In genomic region chr3:126551839-126552687, GRCh38 we compare ENCODE assay signal across 16 cellular contexts. TPM values are rescaled to one million over a fixed set of nuclear protein-coding genes. Genes with fewer than 3 reads are reported as not detected.
DNase-seq lines count a peak whose midpoint lies in the region; ATAC-seq and TF ChIP-seq lines count a peak whose summit lies in the region.
"Had no signal": no experiment of that assay in that cellular context is flagged by ENCODE, and none has a peak within 500 bp of the region (broad histone marks: within the 10 kb centered on the region; RNA-seq: fewer than 3 reads in every experiment).

No MANE protein-coding gene starts in this region.

- H3K36me3 ChIP-seq in osteoblast (ENCODE audit: insufficient read depth, low read length), result no peaks in the 10 kb centered on the region

- ATAC-seq in stimulated activated naive CD8-positive, alpha-beta T cell treated with anti-CD3 and anti-CD28 coated beads, Interleukin-15, amount 100 ng/mL, for 72 hours, result no peak
- ATAC-seq: stimulated activated naive B cell treated with anti-CD40 and anti-IgM and Interleukin-4, amounts not matched to agents 10 μg/mL and 1 μg/mL and 100 μg/mL, for 72 hours had no signal

- H3K4me3 Mint-ChIP-seq in endothelial cell (ENCODE audit: unreplicated experiment), result no peak overlapping the region
- H3K4me3 Mint-ChIP-seq in stimulated activated naive CD8-positive, alpha-beta T cell treated with anti-CD3 and anti-CD28 coated beads, Interleukin-15, amount 100 ng/mL, for 72 hours, result no peak overlapping the region
- H3K4me3 Mint-ChIP-seq: stimulated activated naive B cell treated with anti-CD40 and anti-IgM and Interleukin-4, amounts not matched to agents 10 μg/mL and 1 μg/mL and 100 μg/mL, for 72 hours had no signal

- H3K9me3 ChIP-seq in osteoblast (ENCODE audit: low read depth, low read length), result no peaks in the 10 kb centered on the region

- H3K27ac Mint-ChIP-seq in endothelial cell (ENCODE audit: unreplicated experiment), result no peak overlapping the region
- H3K27ac Mint-ChIP-seq in stimulated activated naive CD8-positive, alpha-beta T cell treated with anti-CD3 and anti-CD28 coated beads, Interleukin-15, amount 100 ng/mL, for 72 hours, result no peak overlapping the region
- H3K27ac Mint-ChIP-seq: stimulated activated naive B cell treated with anti-CD40 and anti-IgM and Interleukin-4, amounts not matched to agents 10 μg/mL and 1 μg/mL and 100 μg/mL, for 72 hours had no signal

- no peaks in the 10 kb centered on the region for H3K79me2 ChIP-seq in osteoblast (ENCODE audit: insufficient read depth, low read length)

- H3K4me1 ChIP-seq in osteoblast (ENCODE audit: insufficient read depth, low read length), result no peaks in the 10 kb centered on the region

- H3K4me2 ChIP-seq in osteoblast (ENCODE audit: insufficient read depth, low read length), result no peak overlapping the region

- peak; percentile 1 for DNase-seq in stimulated activated CD4-positive, alpha-beta T cell treated with anti-CD3 and anti-CD28 coated beads, Interleukin-4, amount 100 ng/mL, for 24 hours
- DNase-seq in stimulated activated CD4-positive, alpha-beta T cell treated with anti-CD3 and anti-CD28 coated beads, Interleukin-12 subunit alpha, Interleukin-12 subunit beta, amount 100 ng/mL, for 4 hours, result no peak
- peak; percentile 1 for DNase-seq in endothelial cell (ENCODE audit: low spot score)
- DNase-seq in osteoblast (ENCODE audit: insufficient read length, low spot score, missing footprints), result peak; percentile 83
- DNase-seq in NCI-H1417 treated with DMSO at 0.1 percent for 48 hours (lab: John Stamatoyannopoulos, UW), result no peak
- DNase-seq in NCI-H2029 treated with DMSO at 0.1 percent for 48 hours (lab: John Stamatoyannopoulos, UW), result no peak
- DNase-seq in stimulated activated naive CD8-positive, alpha-beta T cell treated with anti-CD3 and anti-CD28 coated beads, Interleukin-15, amount 100 ng/mL, for 72 hours, result no peak
- DNase-seq: activated CD4-positive, alpha-beta T cell treated with anti-CD3 and anti-CD28 coated beads for 48 hours; AML-193; Karpas-422; NCI-H1105 treated with DMSO at 0.1 percent for 48 hours; NCI-H345; SHP77 treated with DMSO at 0.1 percent for 48 hours; stimulated activated naive B cell treated with anti-CD40 and anti-IgM and Interleukin-4, amounts not matched to agents 10 μg/mL and 1 μg/mL and 100 μg/mL, for 72 hours; T-helper 9 cell had no signal

- no peaks in the 10 kb centered on the region for H3K9me3 Mint-ChIP-seq in endothelial cell (ENCODE audit: unreplicated experiment)
- no peaks in the 10 kb centered on the region for H3K9me3 Mint-ChIP-seq in stimulated activated naive CD8-positive, alpha-beta T cell treated with anti-CD3 and anti-CD28 coated beads, Interleukin-15, amount 100 ng/mL, for 72 hours
- H3K9me3 Mint-ChIP-seq: stimulated activated naive B cell treated with anti-CD40 and anti-IgM and Interleukin-4, amounts not matched to agents 10 μg/mL and 1 μg/mL and 100 μg/mL, for 72 hours had no signal

- H3K36me3 Mint-ChIP-seq in endothelial cell (ENCODE audit: low read depth, unreplicated experiment), result no peaks in the 10 kb centered on the region
- H3K36me3 Mint-ChIP-seq: stimulated activated naive B cell treated with anti-CD40 and anti-IgM and Interleukin-4, amounts not matched to agents 10 μg/mL and 1 μg/mL and 100 μg/mL, for 72 hours had no signal

- H3K27me3 Mint-ChIP-seq in endothelial cell (ENCODE audit: unreplicated experiment), result peaks cover 3% of the 10 kb centered on the region
- H3K27me3 Mint-ChIP-seq in stimulated activated naive CD8-positive, alpha-beta T cell treated with anti-CD3 and anti-CD28 coated beads, Interleukin-15, amount 100 ng/mL, for 72 hours, result peaks cover 14% of the 10 kb centered on the region

- no peaks in the 10 kb centered on the region for H4K20me1 ChIP-seq in osteoblast (ENCODE audit: insufficient read depth, low read length)

- no peak overlapping the region for H2AFZ ChIP-seq in osteoblast (ENCODE audit: low read length)

- peaks cover 23% of the 10 kb centered on the region for H3K27me3 ChIP-seq in osteoblast (ENCODE audit: insufficient read depth, low read length)

- no peak for TF ChIP-seq CTCF in endothelial cell (IDR thresholded peaks at IDR 0.05; ENCODE audit: unreplicated experiment)
- no peak for TF ChIP-seq CTCF in osteoblast (IDR thresholded peaks at IDR 0.05; ENCODE audit: extremely low read depth, low read depth, low read length)

- peaks cover 5% of the 10 kb centered on the region for H3K4me1 Mint-ChIP-seq in endothelial cell (ENCODE audit: unreplicated experiment)
- H3K4me1 Mint-ChIP-seq in stimulated activated naive CD8-positive, alpha-beta T cell treated with anti-CD3 and anti-CD28 coated beads, Interleukin-15, amount 100 ng/mL, for 72 hours, result no peaks in the 10 kb centered on the region
- H3K4me1 Mint-ChIP-seq: stimulated activated naive B cell treated with anti-CD40 and anti-IgM and Interleukin-4, amounts not matched to agents 10 μg/mL and 1 μg/mL and 100 μg/mL, for 72 hours had no signal

- no peak overlapping the region for H3K4me3 ChIP-seq in osteoblast (ENCODE audit: insufficient read depth, low read length)
- H3K4me3 ChIP-seq: skin epidermis had no signal

- no peak overlapping the region for H3K27ac ChIP-seq in osteoblast (ENCODE audit: low read depth, low read length)
- H3K27ac ChIP-seq: skin epidermis had no signal

RNA-seq across cellular contexts. Expression of gene C3orf22, which starts 6.7 kb away (rescaled TPM):
- not detected for total RNA-seq in endothelial cell (ENCODE audit: unreplicated experiment)
- total RNA-seq in osteoblast, result not detected in 2 replicates

RNA-seq across cellular contexts. Expression of gene CHST13, which starts 28.1 kb away (rescaled TPM):
- total RNA-seq in endothelial cell (ENCODE audit: unreplicated experiment) (not detected), osteoblast (under 0.01 TPM in 1 of 2 replicates, not detected in the other)

RNA-seq across cellular contexts. Expression of gene UROC1, which starts 34.5 kb away (rescaled TPM):
- total RNA-seq in endothelial cell (ENCODE audit: unreplicated experiment), result not detected
- not detected in 2 replicates for total RNA-seq in osteoblast

Comparison
In these comparisons a context has a peak if more than half of its experiments do, and no peak if none do; other contexts are left out.
1. DNase-seq: peak in stimulated activated CD4-positive, alpha-beta T cell treated with anti-CD3 and anti-CD28 coated beads, Interleukin-4, amount 100 ng/mL, for 24 hours (single experiment), endothelial cell (single experiment) and osteoblast (single experiment); none in stimulated activated CD4-positive, alpha-beta T cell treated with anti-CD3 and anti-CD28 coated beads, Interleukin-12 subunit alpha, Interleukin-12 subunit beta, amount 100 ng/mL, for 4 hours (single experiment), NCI-H1417 treated with DMSO at 0.1 percent for 48 hours (single experiment), NCI-H2029 treated with DMSO at 0.1 percent for 48 hours (single experiment) and stimulated activated naive CD8-positive, alpha-beta T cell treated with anti-CD3 and anti-CD28 coated beads, Interleukin-15, amount 100 ng/mL, for 72 hours (0 of 2).